ENCODE assay signal across 37 cellular contexts in genomic region chr1:218643281-218643680, GRCh38.
"Had no signal": no experiment of that assay in that cellular context is flagged by ENCODE, and none has a peak within 500 bp of the region (broad histone marks: within the 10 kb centered on the region; RNA-seq: fewer than 3 reads in every experiment).

No MANE protein-coding gene starts in this region.

- ATAC-seq: activated CD8-positive, alpha-beta T cell treated with anti-CD3 and anti-CD28 coated beads for 36 hours; activated naive CD4-positive, alpha-beta T cell treated with anti-CD3 and anti-CD28 coated beads, Interleukin-2, amount 50 U/mL, for 72 hours; activated T-cell treated with anti-CD3 and anti-CD28 coated beads, Interleukin-2, amount 50 U/mL, for 4 hours; activated T-cell treated with anti-CD3 and anti-CD28 coated beads, Interleukin-2, amount 50 U/mL, for 72 hours; activated T-helper 17 cell treated with anti-CD3 and anti-CD28 coated beads, Interleukin-2, amount 50 U/mL, for 72 hours; body of pancreas had no signal

- H3K27me3 ChIP-seq: adrenal gland, body of pancreas, brain microvascular endothelial cell, breast epithelium had no signal

- H3K27ac ChIP-seq: adrenal gland, body of pancreas, brain microvascular endothelial cell, breast epithelium, VCaP had no signal

- DNase-seq: activated B cell treated with CpG ODN at 0.5 μM for 24 hours; activated CD4-positive, alpha-beta memory T cell treated with anti-CD3 and anti-CD28 coated beads for 36 hours; activated CD4-positive, alpha-beta T cell treated with anti-CD3 and anti-CD28 coated beads for 4 hours; activated CD4-positive, alpha-beta T cell treated with anti-CD3 and anti-CD28 coated beads, Interleukin-2, amount 10 ng/mL, durations not matched to agents 24 days and 14 days; activated CD4-positive, alpha-beta T cell treated with anti-CD3 and anti-CD28 coated beads, Interleukin-2, amount 50 U/mL, for 1 hour; activated CD4-positive, alpha-beta T cell treated with anti-CD3 and anti-CD28 coated beads, Interleukin-2, amount 50 U/mL, for 4 hours; activated CD4-positive, CD25-positive, alpha-beta regulatory T cell treated with anti-CD3 and anti-CD28 coated beads, Interleukin-2, amount 50 U/mL, for 72 hours; activated CD8-positive, alpha-beta memory T cell treated with anti-CD3 and anti-CD28 coated beads, Interleukin-2, amount 50 U/mL, for 4 hours; activated CD8-positive, alpha-beta T cell treated with anti-CD3 and anti-CD28 coated beads for 36 hours; activated effector memory CD4-positive, alpha-beta T cell treated with anti-CD3 and anti-CD28 coated beads, Interleukin-2, amount 50 U/mL, for 16 hours; activated gamma-delta T cell treated with Interleukin-2 at 50 U/mL for 16 hours; activated naive CD4-positive, alpha-beta T cell; activated naive CD4-positive, alpha-beta T cell treated with anti-CD3 and anti-CD28 coated beads for 36 hours; activated naive CD4-positive, alpha-beta T cell treated with anti-CD3 and anti-CD28 coated beads, Interleukin-2, amount 50 U/mL, for 16 hours; activated naive CD8-positive, alpha-beta T cell treated with anti-CD3 and anti-CD28 coated beads for 36 hours; activated T-cell treated with anti-CD3 and anti-CD28 coated beads for 4 hours; activated T-cell treated with anti-CD3 and anti-CD28 coated beads, Interleukin-2, amount 50 U/mL, for 1 hour; activated T-cell treated with anti-CD3 and anti-CD28 coated beads, Interleukin-2, amount 50 U/mL, for 4 hours; activated T-cell treated with anti-CD3 and anti-CD28 coated beads, Interleukin-2, amount 50 U/mL, for 72 hours; adrenal gland; amniotic stem cell; aorta; body of pancreas; brain microvascular endothelial cell; central memory CD4-positive, alpha-beta T cell; T-helper 1 cell; T-helper 2 cell; T-helper 9 cell had no signal

- H3K36me3 ChIP-seq: adrenal gland, brain microvascular endothelial cell, breast epithelium had no signal

- H3K4me1 ChIP-seq: adrenal gland, breast epithelium had no signal

- H3K4me3 ChIP-seq: adrenal gland, body of pancreas, breast epithelium had no signal

- H3K27ac Mint-ChIP-seq: activated B cell treated with CpG ODN at 0.5 μM for 24 hours; activated CD4-positive, alpha-beta memory T cell treated with anti-CD3 and anti-CD28 coated beads for 36 hours; activated CD4-positive, alpha-beta T cell treated with anti-CD3 and anti-CD28 coated beads, Interleukin-2, amount 10 ng/mL, durations not matched to agents 24 days and 14 days; activated CD8-positive, alpha-beta T cell treated with anti-CD3 and anti-CD28 coated beads for 36 hours; activated naive CD4-positive, alpha-beta T cell treated with anti-CD3 and anti-CD28 coated beads for 36 hours; activated naive CD4-positive, alpha-beta T cell treated with anti-CD3 and anti-CD28 coated beads, Interleukin-2, amount 50 U/mL, for 72 hours; activated naive CD8-positive, alpha-beta T cell treated with anti-CD3 and anti-CD28 coated beads for 36 hours; activated T-cell treated with anti-CD3 and anti-CD28 coated beads, Interleukin-2, amount 50 U/mL, for 72 hours; activated T-helper 1 cell treated with anti-CD3 and anti-CD28 coated beads, Interleukin-12 subunit alpha, Interleukin-12 subunit beta, Interleukin-2, Interleukin-4 antibody, amounts not matched to agents 30 ng/mL and 10 ng/mL and 1 ng/mL, durations not matched to agents 14 hours and 24 hours and 36 hours; activated T-helper 17 cell treated with anti-CD3 and anti-CD28 coated beads, Interleukin-2, amount 50 U/mL, for 72 hours; T-helper 1 cell treated with Interleukin-12 subunit alpha and Interleukin-12 subunit beta and Interleukin-4 antibody, amounts not matched to agents 30 μg/mL and 1 μg/mL, for 36 hours; T-helper 2 cell treated with Interferon-gamma antibody and Interleukin-4, amounts not matched to agents 5 μg/mL and 100 μg/mL, for 36 hours had no signal

- H3K27me3 Mint-ChIP-seq: activated B cell treated with CpG ODN at 0.5 μM for 24 hours; activated CD4-positive, alpha-beta T cell treated with anti-CD3 and anti-CD28 coated beads, Interleukin-2, amount 10 ng/mL, durations not matched to agents 24 days and 14 days; activated CD8-positive, alpha-beta T cell treated with anti-CD3 and anti-CD28 coated beads for 36 hours; activated naive CD8-positive, alpha-beta T cell treated with anti-CD3 and anti-CD28 coated beads for 36 hours; activated T-helper 17 cell treated with anti-CD3 and anti-CD28 coated beads, Interleukin-2, amount 50 U/mL, for 72 hours had no signal

- FAIRE-seq: astrocyte, TTC549 had no signal

- H3K9me3 Mint-ChIP-seq: activated B cell treated with CpG ODN at 0.5 μM for 24 hours; activated CD4-positive, alpha-beta memory T cell treated with anti-CD3 and anti-CD28 coated beads for 36 hours; activated CD4-positive, alpha-beta T cell treated with anti-CD3 and anti-CD28 coated beads, Interleukin-2, amount 10 ng/mL, durations not matched to agents 24 days and 14 days; activated CD8-positive, alpha-beta T cell treated with anti-CD3 and anti-CD28 coated beads for 36 hours; activated naive CD4-positive, alpha-beta T cell treated with anti-CD3 and anti-CD28 coated beads for 36 hours; activated naive CD8-positive, alpha-beta T cell treated with anti-CD3 and anti-CD28 coated beads for 36 hours; activated T-cell treated with anti-CD3 and anti-CD28 coated beads, Interleukin-2, amount 50 U/mL, for 72 hours; activated T-helper 1 cell treated with anti-CD3 and anti-CD28 coated beads, Interleukin-12 subunit alpha, Interleukin-12 subunit beta, Interleukin-2, Interleukin-4 antibody, amounts not matched to agents 30 ng/mL and 10 ng/mL and 1 ng/mL, durations not matched to agents 14 hours and 24 hours and 36 hours; T-helper 1 cell treated with Interleukin-12 subunit alpha and Interleukin-12 subunit beta and Interleukin-4 antibody, amounts not matched to agents 30 μg/mL and 1 μg/mL, for 36 hours; T-helper 2 cell treated with Interferon-gamma antibody and Interleukin-4, amounts not matched to agents 5 μg/mL and 100 μg/mL, for 36 hours had no signal

- H3K4me1 Mint-ChIP-seq: activated B cell treated with CpG ODN at 0.5 μM for 24 hours; activated CD4-positive, alpha-beta T cell treated with anti-CD3 and anti-CD28 coated beads, Interleukin-2, amount 10 ng/mL, durations not matched to agents 24 days and 14 days; activated naive CD8-positive, alpha-beta T cell treated with anti-CD3 and anti-CD28 coated beads for 36 hours; activated T-helper 17 cell treated with anti-CD3 and anti-CD28 coated beads, Interleukin-2, amount 50 U/mL, for 72 hours had no signal

- H3K36me3 Mint-ChIP-seq: activated CD4-positive, alpha-beta memory T cell treated with anti-CD3 and anti-CD28 coated beads for 36 hours; activated naive CD4-positive, alpha-beta T cell treated with anti-CD3 and anti-CD28 coated beads, Interleukin-2, amount 50 U/mL, for 72 hours; activated naive CD8-positive, alpha-beta T cell treated with anti-CD3 and anti-CD28 coated beads for 36 hours had no signal

- H3K9me3 ChIP-seq: adrenal gland, body of pancreas had no signal

- H3K4me3 Mint-ChIP-seq: activated B cell treated with CpG ODN at 0.5 μM for 24 hours; activated CD4-positive, alpha-beta memory T cell treated with anti-CD3 and anti-CD28 coated beads for 36 hours; activated CD4-positive, alpha-beta T cell treated with anti-CD3 and anti-CD28 coated beads, Interleukin-2, amount 10 ng/mL, durations not matched to agents 24 days and 14 days; activated CD8-positive, alpha-beta T cell treated with anti-CD3 and anti-CD28 coated beads for 36 hours; activated naive CD4-positive, alpha-beta T cell treated with anti-CD3 and anti-CD28 coated beads for 36 hours; activated naive CD8-positive, alpha-beta T cell treated with anti-CD3 and anti-CD28 coated beads for 36 hours; activated T-cell treated with anti-CD3 and anti-CD28 coated beads, Interleukin-2, amount 50 U/mL, for 4 hours; activated T-cell treated with anti-CD3 and anti-CD28 coated beads, Interleukin-2, amount 50 U/mL, for 72 hours; activated T-helper 1 cell treated with anti-CD3 and anti-CD28 coated beads, Interleukin-12 subunit alpha, Interleukin-12 subunit beta, Interleukin-2, Interleukin-4 antibody, amounts not matched to agents 30 ng/mL and 10 ng/mL and 1 ng/mL, durations not matched to agents 14 hours and 24 hours and 36 hours; activated T-helper 17 cell treated with anti-CD3 and anti-CD28 coated beads, Interleukin-2, amount 50 U/mL, for 72 hours; T-helper 1 cell treated with Interleukin-12 subunit alpha and Interleukin-12 subunit beta and Interleukin-4 antibody, amounts not matched to agents 30 μg/mL and 1 μg/mL, for 36 hours; T-helper 2 cell treated with Interferon-gamma antibody and Interleukin-4, amounts not matched to agents 5 μg/mL and 100 μg/mL, for 36 hours had no signal
